25 cellular contexts compared by ENCODE assay signal in the genomic region with DNA sequence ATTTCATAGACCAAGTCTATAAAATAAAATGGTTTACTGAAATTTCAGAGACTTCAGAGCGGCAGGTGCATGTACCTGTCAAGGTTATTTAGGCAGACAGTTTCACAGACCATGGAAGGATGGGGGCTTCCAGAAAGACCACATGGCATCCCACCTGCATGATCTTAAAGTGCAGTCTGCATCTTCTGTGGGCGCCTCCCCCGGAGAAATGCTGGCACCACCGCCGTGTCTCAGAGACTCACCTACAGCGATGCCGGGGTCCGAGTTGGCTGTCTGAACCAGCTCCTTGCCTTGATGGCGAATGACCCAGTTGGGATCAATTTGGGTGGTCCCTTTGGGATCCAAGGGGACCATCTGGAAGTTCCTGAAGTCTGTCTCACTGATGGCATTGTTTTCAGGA. TPM values are rescaled to one million over a fixed set of nuclear protein-coding genes. Genes with fewer than 3 reads are reported as not detected.
"Had no signal": no experiment of that assay in that cellular context is flagged by ENCODE, and none has a peak within 500 bp of the region (broad histone marks: within the 10 kb centered on the region; RNA-seq: fewer than 3 reads in every experiment).

No MANE protein-coding gene starts in this region.

- H3K9me3 Mint-ChIP-seq: activated CD4-positive, alpha-beta memory T cell treated with anti-CD3 and anti-CD28 coated beads for 36 hours; activated naive CD4-positive, alpha-beta T cell treated with anti-CD3 and anti-CD28 coated beads for 36 hours; activated T-cell treated with anti-CD3 and anti-CD28 coated beads, Interleukin-2, amount 50 U/mL, for 24 hours had no signal

- H3K4me1 Mint-ChIP-seq: activated B cell treated with CpG ODN at 0.5 μM for 24 hours; activated CD4-positive, alpha-beta T cell treated with anti-CD3 and anti-CD28 coated beads, Interleukin-2, amount 10 ng/mL, durations not matched to agents 24 days and 14 days had no signal

- ATAC-seq: T-helper 17 cell had no signal

- H3K27me3 ChIP-seq: MG63 had no signal

- DNase-seq: activated B cell treated with CpG ODN at 0.5 μM for 24 hours; activated CD4-positive, alpha-beta memory T cell treated with anti-CD3 and anti-CD28 coated beads for 36 hours; activated CD4-positive, alpha-beta T cell treated with anti-CD3 and anti-CD28 coated beads for 1 hour; activated CD4-positive, alpha-beta T cell treated with anti-CD3 and anti-CD28 coated beads, Interleukin-2, amount 10 ng/mL, durations not matched to agents 24 days and 14 days; activated gamma-delta T cell; activated naive CD4-positive, alpha-beta T cell treated with anti-CD3 and anti-CD28 coated beads for 36 hours; activated T-cell treated with anti-CD3 and anti-CD28 coated beads, Interleukin-2, amount 50 U/mL, for 24 hours; amygdala; MG63; MV-4-11; NCI-H1105; NCI-H1436; NCI-H1694 treated with DMSO at 0.1 percent for 48 hours; NCI-H2029 treated with DMSO at 0.1 percent for 48 hours; NCI-H345; NCI-H510A; NCI-H526 treated with DMSO at 0.1 percent for 48 hours; NCI-H82; SIG-M5; T-helper 17 cell; T-helper 9 cell had no signal

- H3K4me3 Mint-ChIP-seq: activated B cell treated with CpG ODN at 0.5 μM for 24 hours; activated CD4-positive, alpha-beta memory T cell treated with anti-CD3 and anti-CD28 coated beads for 36 hours; activated CD4-positive, alpha-beta T cell treated with anti-CD3 and anti-CD28 coated beads, Interleukin-2, amount 10 ng/mL, durations not matched to agents 24 days and 14 days; activated naive CD4-positive, alpha-beta T cell treated with anti-CD3 and anti-CD28 coated beads for 36 hours; activated naive CD8-positive, alpha-beta T cell; activated T-cell treated with anti-CD3 and anti-CD28 coated beads, Interleukin-2, amount 50 U/mL, for 24 hours; activated T-helper 1 cell treated with anti-CD3 and anti-CD28 coated beads, Interleukin-12 subunit alpha, Interleukin-12 subunit beta, Interleukin-2, Interleukin-4 antibody, amounts not matched to agents 30 ng/mL and 10 ng/mL and 1 ng/mL, durations not matched to agents 14 hours and 24 hours and 36 hours; T-helper 17 cell had no signal

- H3K27me3 Mint-ChIP-seq: activated CD4-positive, alpha-beta T cell treated with anti-CD3 and anti-CD28 coated beads, Interleukin-2, amount 10 ng/mL, durations not matched to agents 24 days and 14 days had no signal

- H3K27ac Mint-ChIP-seq: activated B cell treated with CpG ODN at 0.5 μM for 24 hours; activated CD4-positive, alpha-beta memory T cell treated with anti-CD3 and anti-CD28 coated beads for 36 hours; activated CD4-positive, alpha-beta T cell treated with anti-CD3 and anti-CD28 coated beads, Interleukin-2, amount 10 ng/mL, durations not matched to agents 24 days and 14 days; activated naive CD4-positive, alpha-beta T cell treated with anti-CD3 and anti-CD28 coated beads for 36 hours; activated naive CD8-positive, alpha-beta T cell; activated T-cell treated with anti-CD3 and anti-CD28 coated beads, Interleukin-2, amount 50 U/mL, for 24 hours; activated T-helper 1 cell treated with anti-CD3 and anti-CD28 coated beads, Interleukin-12 subunit alpha, Interleukin-12 subunit beta, Interleukin-2, Interleukin-4 antibody, amounts not matched to agents 30 ng/mL and 10 ng/mL and 1 ng/mL, durations not matched to agents 14 hours and 24 hours and 36 hours; T-helper 17 cell had no signal

- H3K4me3 ChIP-seq: MG63 had no signal

- H3K36me3 Mint-ChIP-seq: activated CD4-positive, alpha-beta memory T cell treated with anti-CD3 and anti-CD28 coated beads for 36 hours had no signal

RNA-seq across cellular contexts. Expression of gene THBS2, which starts 30.6 kb away (rescaled TPM):
- total RNA-seq: activated B cell treated with CpG ODN at 0.5 μM for 24 hours; activated CD4-positive, alpha-beta memory T cell treated with anti-CD3 and anti-CD28 coated beads for 36 hours; activated CD4-positive, alpha-beta T cell treated with anti-CD3 and anti-CD28 coated beads, Interleukin-2, amount 10 ng/mL, durations not matched to agents 24 days and 14 days; activated CD8-positive, alpha-beta memory T cell treated with anti-CD3 and anti-CD28 coated beads for 36 hours; activated naive CD4-positive, alpha-beta T cell treated with anti-CD3 and anti-CD28 coated beads for 36 hours; activated T-helper 1 cell treated with anti-CD3 and anti-CD28 coated beads, Interleukin-12 subunit alpha, Interleukin-12 subunit beta, Interleukin-2, Interleukin-4 antibody, amounts not matched to agents 30 ng/mL and 10 ng/mL and 1 ng/mL, durations not matched to agents 14 hours and 24 hours and 36 hours; OCI-LY7; T-helper 17 cell had no signal
